ENCODE assay signal across 8 cellular contexts in genomic region chr11:3807856-3808845, GRCh38. TPM values are rescaled to one million over a fixed set of nuclear protein-coding genes. Genes with fewer than 3 reads are reported as not detected.
DNase-seq lines count a peak whose midpoint lies in the region; ATAC-seq and TF ChIP-seq lines count a peak whose summit lies in the region.

Gene PGAP2 (plus strand): TSS chr11:3808560. CDS start chr11:3811260, 2,700 bp downstream.

- H3K79me2 ChIP-seq in PC-9 (ENCODE audit: low read depth), result 0 out of 2 replicates have a peak, but pooled peaks cover 4% of the 10 kb centered on the region

- H3K27ac Mint-ChIP-seq in CD14-positive monocyte (peak within 1 kb of the TSS; percentile 85 to 95 (median 94)), nephron progenitor cell (peak within 1 kb of the TSS; percentile 88)

- peak within 1 kb of the TSS; percentile 87 for H2AFZ ChIP-seq in PC-9

- H3K4me3 Mint-ChIP-seq in CD14-positive monocyte (peak within 1 kb of the TSS; percentile 99 to 100), nephron progenitor cell (peak within 1 kb of the TSS; percentile 98)

- no peaks in the 10 kb centered on the region for H3K9me2 ChIP-seq in PC-9 (ENCODE audit: insufficient read depth)

- H3K36me3 Mint-ChIP-seq in CD14-positive monocyte (peaks cover 3 to 6% of the 10 kb centered on the region in 2 donors), nephron progenitor cell (ENCODE audit: low read depth) (peaks cover 4% of the 10 kb centered on the region)

- H3K4me2 ChIP-seq in PC-9, result peak within 1 kb of the TSS; percentile 62

- H4K20me1 ChIP-seq in PC-9 (ENCODE audit: insufficient read depth), result no peaks in the 10 kb centered on the region

- H3K27me3 ChIP-seq in PC-9 (ENCODE audit: insufficient read depth, low read depth), result no peaks in the 10 kb centered on the region
- H3K27me3 ChIP-seq in thymus (ENCODE audit: control insufficient read depth, insufficient read depth), result no peaks in the 10 kb centered on the region

- POLR2A ChIA-PET in PC-9 (lab: Charles Lee; ENCODE audit: unreplicated experiment), result interaction anchor here (0.7 kb wide), 1 partner anchor 897 kb away, joined by 4 read pairs; no protein-coding TSS in a partner anchor

- no peaks in the 10 kb centered on the region for H3K9me3 ChIP-seq in PC-9 (ENCODE audit: insufficient read depth, low read depth)
- no peaks in the 10 kb centered on the region for H3K9me3 ChIP-seq in thymus (ENCODE audit: control insufficient read depth)

- under 1% methylated on average over 53 of the region's 53 CpGs for WGBS in thymus

- TSS peak; percentile 59 for BruUV-seq in PC-9 (replicated peaks; lab: Mats Ljungman, UMichigan)

- H3K27ac ChIP-seq in PC-9 (peak within 1 kb of the TSS; percentile 32; the same call in 1 of the 2 replicates), thymus (ENCODE audit: low read depth) (peak within 1 kb of the TSS; percentile 64)

- H3K4me3 ChIP-seq in PC-9 (peak within 1 kb of the TSS; percentile 86), thymus (ENCODE audit: low read length) (peak within 1 kb of the TSS; percentile 86)

- H3K4me1 Mint-ChIP-seq in CD14-positive monocyte (peaks cover 13% of the 10 kb centered on the region), nephron progenitor cell (peaks cover 43% of the 10 kb centered on the region)

- H3K4me1 ChIP-seq in PC-9 (replicated peaks; ENCODE audit: insufficient read depth) (peaks cover 3% of the 10 kb centered on the region), thymus (ENCODE audit: control insufficient read depth, insufficient read depth, low read length) (no peaks in the 10 kb centered on the region)

- peak; percentile 59 for ATAC-seq in GM19328 (IDR thresholded peaks at IDR 0.05; ENCODE audit: unreplicated experiment)

- DNase-seq in CD14-positive monocyte (ENCODE audit: low spot score), result peak; percentile 58
- DNase-seq in HT-29 (ENCODE audit: low spot score), result peak; percentile 95
- peak; percentile 62 to 63 for DNase-seq in PC-9
- DNase-seq in activated T-helper 9 cell treated with anti-CD3 and anti-CD28 coated beads, Interleukin-2, amount 50 U/mL, for 16 hours (ENCODE audit: low read depth), result peak; percentile 48
- DNase-seq in fibroblast of the conjunctiva (ENCODE audit: low read depth), result peak; percentile 21
- peak; percentile 90 for DNase-seq in nephron progenitor cell

- H3F3A ChIP-seq in PC-9 (ENCODE audit: insufficient read depth, low read depth), result no peaks in the 10 kb centered on the region

- TF ChIP-seq CTCF in CD14-positive monocyte (IDR thresholded peaks at IDR 0.05), result peak; percentile 84
- peak; percentile 64; the same call in 1 of the 2 replicates for TF ChIP-seq CTCF in PC-9 (conservative IDR thresholded peaks at IDR 0.05)
- TF ChIP-seq CTCF in nephron progenitor cell (IDR thresholded peaks at IDR 0.05), result peak; percentile 55

- intact Hi-C loops in CD14-positive monocyte (cut with micrococcal nuclease), result loop anchor here in 1 of 2 donors (5.0 kb wide), 1 partner anchor 36 kb away; no protein-coding TSS in a partner anchor
- intact Hi-C loops in PC-9 (cut with micrococcal nuclease; ENCODE audit: unreplicated experiment), result loop anchor here (2.0 kb wide), 1 partner anchor 33 kb away; the partner anchor contains the start of gene RHOG

- CTCF ChIA-PET in PC-9 (lab: Charles Lee), result interaction anchor here (0.7 to 1.9 kb wide), 3 partner anchors 33 to 719 kb away, joined by 4 to 8 read pairs (median 4); no protein-coding TSS in a partner anchor

- H3K9me3 Mint-ChIP-seq in CD14-positive monocyte (no peaks in the 10 kb centered on the region), nephron progenitor cell (no peaks in the 10 kb centered on the region)

- H3K27me3 Mint-ChIP-seq in CD14-positive monocyte (ENCODE audit: low read depth in 3 of 3), result no peaks in the 10 kb centered on the region
- no peaks in the 10 kb centered on the region for H3K27me3 Mint-ChIP-seq in nephron progenitor cell (ENCODE audit: low read depth, poor library complexity)

- H3K36me3 ChIP-seq in PC-9 (ENCODE audit: low read depth), result no peaks in the 10 kb centered on the region
- H3K36me3 ChIP-seq in thymus (ENCODE audit: control insufficient read depth, insufficient read depth), result peaks cover 4% of the 10 kb centered on the region

RNA-seq across cellular contexts. Expression of gene PGAP2, which starts in this region (rescaled TPM):
- 1 to 10 TPM; 5.8 to 6.8 TPM for polyA plus RNA-seq in CD14-positive monocyte
- total RNA-seq in HT-29 (2014; rRNA removed; shearing (Covaris generic)), result 40.9 and 41.3 TPM in 2 replicates
- 37.7 and 39.5 TPM in 2 replicates for total RNA-seq in PC-9 (2021)
- polyA plus RNA-seq in thymus, result 24.0 TPM

Comparison
In these comparisons a context has a peak if more than half of its experiments do, and no peak if none do; other contexts are left out.
1. Peak in every context shown above with its lines: DNase-seq, ATAC-seq, H3K4me3 ChIP-seq and H3K27ac ChIP-seq.
2. DNase-seq: peak in every context shown above with its lines; median percentile 95 in HT-29; 90 in nephron progenitor cell; 62 in PC-9; 58 in CD14-positive monocyte; 48 in activated T-helper 9 cell treated with anti-CD3 and anti-CD28 coated beads, Interleukin-2, amount 50 U/mL, for 16 hours; 21 in fibroblast of the conjunctiva.